Comparison of ENCODE assay signal across 27 cellular contexts in the genomic region with DNA sequence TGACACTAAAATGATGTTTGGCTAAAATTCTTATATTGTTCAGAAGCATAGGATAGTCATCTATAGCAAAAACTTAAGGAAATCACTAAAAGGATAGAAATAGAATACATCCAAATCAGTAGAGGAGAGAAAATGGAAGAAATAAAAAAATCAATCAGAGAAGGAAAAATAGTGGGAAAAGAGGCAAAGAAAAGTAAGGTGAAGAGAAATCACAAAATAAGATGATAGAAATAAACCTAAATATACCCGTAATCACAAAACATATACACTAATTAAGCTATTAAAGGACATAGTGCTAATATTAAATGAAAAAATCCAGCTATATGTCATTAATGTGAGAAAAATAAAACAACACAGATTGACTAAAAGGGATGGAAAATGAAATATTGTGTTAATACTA. TPM values are rescaled to one million over a fixed set of nuclear protein-coding genes. Genes with fewer than 3 reads are reported as not detected.
A peak's percentile ranks its signal among the peaks of the same experiment; 100 is the strongest.
DNase-seq lines count a peak whose midpoint lies in the region; ATAC-seq, FAIRE-seq and TF ChIP-seq lines count a peak whose summit lies in the region.
"Had no signal": no experiment of that assay in that cellular context is flagged by ENCODE, and none has a peak within 500 bp of the region (broad histone marks: within the 10 kb centered on the region; RNA-seq: fewer than 3 reads in every experiment).

No MANE protein-coding gene starts in this region.

- H3K9ac ChIP-seq in GM23248: no peak overlapping the region
- no peak overlapping the region for H3K9ac ChIP-seq in astrocyte (ENCODE audit: low read length)
- H3K9ac ChIP-seq in subcutaneous abdominal adipose tissue (ENCODE audit: low read length in 5 of 5): peak overlapping the region in 2 of 5 donors; percentile 40 to 41

- H3K4me2 ChIP-seq in GM23248 (ENCODE audit: unreplicated experiment) (peak overlapping the region; percentile 63), astrocyte (ENCODE audit: low read length) (peak overlapping the region; percentile 0), hepatocyte (peak overlapping the region; percentile 8)
- H3K4me2 ChIP-seq: PC-9 had no signal

- H3K27me3 ChIP-seq in GM23248 (replicated peaks; ENCODE audit: insufficient read depth) (no peaks in the 10 kb centered on the region), astrocyte (ENCODE audit: insufficient read depth, low read length) (no peaks in the 10 kb centered on the region), hepatocyte (no peaks in the 10 kb centered on the region), subcutaneous abdominal adipose tissue (ENCODE audit: control insufficient read depth in 5 of 5, insufficient read depth in 4 of 5, low read length in 5 of 5) (no peaks in the 10 kb centered on the region)
- H3K27me3 ChIP-seq: SJCRH30 had no signal

- H3K36me3 Mint-ChIP-seq in astrocyte (ENCODE audit: low read depth, unreplicated experiment): peaks cover 18% of the 10 kb centered on the region
- peaks cover 9% of the 10 kb centered on the region for H3K36me3 Mint-ChIP-seq in stimulated activated memory B cell treated with anti-CD40 and anti-IgM and Interleukin-4, amounts not matched to agents 10 μg/mL and 1 μg/mL and 100 μg/mL, for 72 hours

- H3K27ac ChIP-seq in GM23248: no peak overlapping the region
- H3K27ac ChIP-seq in astrocyte (ENCODE audit: low read depth, low read length): no peak overlapping the region
- H3K27ac ChIP-seq in hepatocyte: no peak overlapping the region
- peak overlapping the region; percentile 81 for H3K27ac ChIP-seq in subcutaneous abdominal adipose tissue (ENCODE audit: low read depth, low read length)
- H3K27ac ChIP-seq: HL-60, PC-9, SJCRH30 had no signal

- H3K4me3 ChIP-seq in GM23248 (peak overlapping the region; percentile 12), astrocyte (ENCODE audit: insufficient read depth, low read depth, low read length) (no peak overlapping the region), hepatocyte (no peak overlapping the region), subcutaneous abdominal adipose tissue (ENCODE audit: low read depth in 1 of 5, low read length in 5 of 5) (no peak overlapping the region)
- H3K4me3 ChIP-seq: PC-9, SJCRH30 had no signal

- H3K9me2 ChIP-seq in GM23248 (ENCODE audit: insufficient read depth) (no peaks in the 10 kb centered on the region), hepatocyte (replicated peaks; ENCODE audit: insufficient read depth) (no peaks in the 10 kb centered on the region)

- WGBS in GM23248 (ENCODE audit: low coverage in 1 of 2, low lambda C conversion rate in 2 of 2, missing lambda C conversion rate in 2 of 2), 2 experiments: 100% methylated on average over 1 of the region's 1 CpG
- WGBS in hepatocyte (ENCODE audit: low lambda C conversion rate, missing lambda C conversion rate): 93% methylated on average over 1 of the region's 1 CpG

- H3K4me1 Mint-ChIP-seq in astrocyte (ENCODE audit: low read depth, unreplicated experiment): peaks cover 20% of the 10 kb centered on the region
- peaks cover 43% of the 10 kb centered on the region for H3K4me1 Mint-ChIP-seq in stimulated activated memory B cell treated with anti-CD40 and anti-IgM and Interleukin-4, amounts not matched to agents 10 μg/mL and 1 μg/mL and 100 μg/mL, for 72 hours

- H2AFZ ChIP-seq in GM23248: no peak overlapping the region
- no peak overlapping the region for H2AFZ ChIP-seq in astrocyte (ENCODE audit: low read depth, low read length)
- H2AFZ ChIP-seq in hepatocyte: no peak overlapping the region
- H2AFZ ChIP-seq: PC-9 had no signal

- in situ Hi-C loops in GM23248 (cut with MboI): no loop called here

- H3K79me2 ChIP-seq in GM23248 (ENCODE audit: insufficient read depth) (peaks cover 100% of the 10 kb centered on the region), astrocyte (ENCODE audit: insufficient read depth, low read length) (peaks cover 100% of the 10 kb centered on the region), hepatocyte (peaks cover 100% of the 10 kb centered on the region)

- H3K27ac Mint-ChIP-seq in astrocyte (ENCODE audit: unreplicated experiment): no peak overlapping the region
- no peak overlapping the region for H3K27ac Mint-ChIP-seq in stimulated activated memory B cell treated with anti-CD40 and anti-IgM and Interleukin-4, amounts not matched to agents 10 μg/mL and 1 μg/mL and 100 μg/mL, for 72 hours

- peaks cover 60% of the 10 kb centered on the region for H3F3A ChIP-seq in GM23248 (ENCODE audit: insufficient read depth)

- H3K36me3 ChIP-seq in GM23248 (ENCODE audit: low read depth) (peaks cover 46% of the 10 kb centered on the region), astrocyte (ENCODE audit: insufficient read depth, low read length) (peaks cover 6% of the 10 kb centered on the region), hepatocyte (replicated peaks; ENCODE audit: insufficient read depth, low read depth) (no peaks in the 10 kb centered on the region), subcutaneous abdominal adipose tissue (ENCODE audit: control insufficient read depth in 5 of 5, insufficient read depth in 5 of 5, low read length in 5 of 5) (no peaks in the 10 kb centered on the region)

- TF ChIP-seq CTCF in astrocyte (IDR thresholded peaks at IDR 0.05; ENCODE audit: insufficient read depth, low read depth, low read length): no peak
- TF ChIP-seq CTCF in hepatocyte (IDR thresholded peaks at IDR 0.05; ENCODE audit: poor library complexity): no peak

- FAIRE-seq in astrocyte (lab: Jason Lieb, UNC): no peak
- FAIRE-seq: H1 had no signal

- DNase-seq in GM23248 (no peak), astrocyte (ENCODE audit: low read depth) (no peak), hepatocyte (ENCODE audit: low spot score) (no peak), NK-92 (lab: John Stamatoyannopoulos, UW; ENCODE audit: unreplicated experiment) (no peak)
- DNase-seq in stimulated activated CD4-positive, alpha-beta T cell treated with anti-CD3 and anti-CD28 coated beads, Interleukin-4, amount 100 ng/mL, for 4 hours: no peak
- DNase-seq: C1 segment of cervical spinal cord; CD4-positive, alpha-beta memory T cell; COR-L47; DMS53; Karpas-422; NCI-H1092 treated with DMSO at 0.1 percent for 48 hours; NCI-H1436; NCI-H187; NCI-H2081 treated with DMSO at 0.1 percent for 48 hours; NCI-H2171; NCI-H524 treated with DMSO at 0.1 percent for 48 hours; NCI-H774; NK-92 treated with Interleukin-12 subunit alpha and Interleukin-12 subunit beta, amount 100 ng/mL, for 24 hours; PC-9; SJCRH30 had no signal

- H3K4me3 Mint-ChIP-seq in astrocyte (ENCODE audit: unreplicated experiment): peak overlapping the region; percentile 23
- no peak overlapping the region for H3K4me3 Mint-ChIP-seq in stimulated activated memory B cell treated with anti-CD40 and anti-IgM and Interleukin-4, amounts not matched to agents 10 μg/mL and 1 μg/mL and 100 μg/mL, for 72 hours
- H3K4me3 Mint-ChIP-seq: CD4-positive, alpha-beta memory T cell had no signal

- H3K4me1 ChIP-seq in GM23248 (ENCODE audit: insufficient read depth) (peaks cover 70% of the 10 kb centered on the region), astrocyte (ENCODE audit: insufficient read depth, low read length) (no peaks in the 10 kb centered on the region), hepatocyte (ENCODE audit: insufficient read depth) (peaks cover 12% of the 10 kb centered on the region), subcutaneous abdominal adipose tissue (ENCODE audit: control insufficient read depth in 5 of 5, insufficient read depth in 5 of 5, low read length in 5 of 5) (peaks cover 0 to 58% (median 32%) of the 10 kb centered on the region in 5 donors)

- no peaks in the 10 kb centered on the region for H3K27me3 Mint-ChIP-seq in astrocyte (ENCODE audit: low read depth, unreplicated experiment)
- H3K27me3 Mint-ChIP-seq in stimulated activated memory B cell treated with anti-CD40 and anti-IgM and Interleukin-4, amounts not matched to agents 10 μg/mL and 1 μg/mL and 100 μg/mL, for 72 hours: no peaks in the 10 kb centered on the region
- H3K27me3 Mint-ChIP-seq: CD4-positive, alpha-beta memory T cell had no signal

- no peaks in the 10 kb centered on the region for H3K9me3 Mint-ChIP-seq in astrocyte (ENCODE audit: unreplicated experiment)
- no peaks in the 10 kb centered on the region for H3K9me3 Mint-ChIP-seq in stimulated activated memory B cell treated with anti-CD40 and anti-IgM and Interleukin-4, amounts not matched to agents 10 μg/mL and 1 μg/mL and 100 μg/mL, for 72 hours

- H4K20me1 ChIP-seq in GM23248 (ENCODE audit: insufficient read depth) (no peaks in the 10 kb centered on the region), astrocyte (ENCODE audit: insufficient read depth, low read length) (peaks cover 23% of the 10 kb centered on the region), hepatocyte (ENCODE audit: insufficient read depth, poor library complexity, severe bottlenecking) (peaks cover 32% of the 10 kb centered on the region)

- ATAC-seq in stimulated activated memory B cell treated with anti-CD40 and anti-IgM and Interleukin-4, amounts not matched to agents 10 μg/mL and 1 μg/mL and 100 μg/mL, for 72 hours: no peak
- ATAC-seq: HCT116, Right ventricle myocardium inferior, SK-N-SH treated with all-trans-retinoic acid at 6 μM for 48 hours had no signal

- H3K9me3 ChIP-seq in GM23248 (ENCODE audit: low read depth): no peaks in the 10 kb centered on the region
- no peaks in the 10 kb centered on the region for H3K9me3 ChIP-seq in astrocyte (ENCODE audit: insufficient read depth, low read depth, low read length)
- H3K9me3 ChIP-seq in hepatocyte (ENCODE audit: low read depth): no peaks in the 10 kb centered on the region
- no peaks in the 10 kb centered on the region for H3K9me3 ChIP-seq in subcutaneous abdominal adipose tissue (ENCODE audit: control insufficient read depth in 5 of 5, low read length in 5 of 5)
- H3K9me3 ChIP-seq: SJCRH30 had no signal

RNA-seq across cellular contexts. Expression of a gene that starts 6.3 kb away (rescaled TPM):
- total RNA-seq in GM23248 (2014; rRNA removed; shearing (Covaris generic)): 97.4 and 117 TPM in 2 replicates
- 173 and 186 TPM in 2 replicates for polyA plus RNA-seq in GM23248 (2016; fragmentation: Nextera tagmentation; extraction: Ambion mirVana)
- total RNA-seq in astrocyte: 158 and 161 TPM in 2 replicates
- 58.3 and 65.6 TPM in 2 replicates for total RNA-seq in hepatocyte
- polyA plus RNA-seq in hepatocyte: 69.9 and 84.7 TPM in 2 replicates

Comparison
In these comparisons a context has a peak if more than half of its experiments do, and no peak if none do; other contexts are left out.
1. H3K4me2 ChIP-seq: peak in every context shown above with its lines; median percentile 63 in GM23248; 8 in hepatocyte; 0 in astrocyte.